In genomic region chr13:22926176-22927007, GRCh38 we compare ENCODE assay signal across 8 cellular contexts.
DNase-seq lines count a peak whose midpoint lies in the region; ATAC-seq and TF ChIP-seq lines count a peak whose summit lies in the region.

No MANE protein-coding gene starts in this region.

- H3K36me3 Mint-ChIP-seq in CD14-positive monocyte: no peaks in the 10 kb centered on the region
- peaks cover 5% of the 10 kb centered on the region for H3K36me3 Mint-ChIP-seq in nephron progenitor cell (ENCODE audit: low read depth)

- H3K27ac Mint-ChIP-seq in CD14-positive monocyte (no peak overlapping the region), nephron progenitor cell (no peak overlapping the region)

- peaks cover 4% of the 10 kb centered on the region for H3K4me1 Mint-ChIP-seq in CD14-positive monocyte
- peaks cover 32% of the 10 kb centered on the region for H3K4me1 Mint-ChIP-seq in nephron progenitor cell

- TF ChIP-seq CTCF in CD14-positive monocyte (IDR thresholded peaks at IDR 0.05): no peak
- TF ChIP-seq CTCF in fibroblast of pulmonary artery (IDR thresholded peaks at IDR 0.05; ENCODE audit: low read length, missing control alignments): no peak
- TF ChIP-seq CTCF in nephron progenitor cell (IDR thresholded peaks at IDR 0.05): no peak

- ATAC-seq in HG03442 (IDR thresholded peaks at IDR 0.05; ENCODE audit: unreplicated experiment): peak; percentile 11
- no peak for ATAC-seq in HG03460 (IDR thresholded peaks at IDR 0.05; ENCODE audit: unreplicated experiment)
- no peak for ATAC-seq in GM21381 (IDR thresholded peaks at IDR 0.05; ENCODE audit: unreplicated experiment)

- H3K4me3 ChIP-seq in fibroblast of pulmonary artery (replicated peaks; ENCODE audit: low read depth, low read length): peak overlapping the region; percentile 12

- H3K4me3 Mint-ChIP-seq in CD14-positive monocyte (peak overlapping the region; percentile 64 to 86), nephron progenitor cell (peak overlapping the region; percentile 66)

- DNase-seq in CD14-positive monocyte (ENCODE audit: low spot score): no peak
- peak; percentile 8 for DNase-seq in fibroblast of pulmonary artery (ENCODE audit: low read depth)
- peak; percentile 60 for DNase-seq in nephron progenitor cell
- DNase-seq in NCI-H1105 treated with DMSO at 0.1 percent for 48 hours (lab: John Stamatoyannopoulos, UW): no peak
- DNase-seq in NCI-H446 (lab: John Stamatoyannopoulos, UW): no peak

- H3K27me3 Mint-ChIP-seq in CD14-positive monocyte (ENCODE audit: low read depth in 3 of 3) (peaks cover 25 to 39% (median 32%) of the 10 kb centered on the region in 3 donors), nephron progenitor cell (ENCODE audit: low read depth, poor library complexity) (peaks cover 8% of the 10 kb centered on the region)

- intact Hi-C loops in CD14-positive monocyte (cut with micrococcal nuclease): no loop called here

- H3K9me3 Mint-ChIP-seq in CD14-positive monocyte (peaks cover 0 to 16% (median 5%) of the 10 kb centered on the region in 7 donors), nephron progenitor cell (peaks cover 17% of the 10 kb centered on the region)

Comparison
In these comparisons a context has a peak if more than half of its experiments do, and no peak if none do; other contexts are left out.
1. DNase-seq: peak in fibroblast of pulmonary artery (single experiment) and nephron progenitor cell (single experiment); none in CD14-positive monocyte (single experiment), NCI-H1105 treated with DMSO at 0.1 percent for 48 hours (single experiment) and NCI-H446 (0 of 2).